Comparison of ENCODE assay signal across 18 cellular contexts in the genomic region with DNA sequence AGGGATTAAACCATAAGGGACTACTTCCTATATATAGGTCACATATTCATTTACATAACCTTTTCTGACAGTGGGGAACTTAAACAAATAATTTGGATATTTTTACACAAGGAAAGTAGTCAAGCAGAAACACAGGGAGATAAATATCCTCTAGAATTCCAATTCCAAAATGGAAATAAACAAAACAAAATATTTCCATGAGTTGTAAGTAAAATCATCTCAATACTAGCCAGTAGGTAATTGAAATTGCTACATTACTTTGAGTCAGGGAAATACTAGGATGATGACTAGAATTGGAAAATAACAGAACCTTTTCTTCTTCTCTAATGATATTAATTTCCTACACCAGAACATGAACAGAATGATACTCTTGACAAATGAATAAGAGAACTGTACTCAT.
DNase-seq lines count a peak whose midpoint lies in the region; FAIRE-seq and TF ChIP-seq lines count a peak whose summit lies in the region.
"Had no signal": no experiment of that assay in that cellular context is flagged by ENCODE, and none has a peak within 500 bp of the region (broad histone marks: within the 10 kb centered on the region; RNA-seq: fewer than 3 reads in every experiment).

No MANE protein-coding gene starts in this region.

- H3K27ac Mint-ChIP-seq in activated T-helper 1 cell treated with anti-CD3 and anti-CD28 coated beads, Interleukin-12 subunit alpha, Interleukin-12 subunit beta, Interleukin-2, Interleukin-4 antibody, amounts not matched to agents 30 ng/mL and 10 ng/mL and 1 ng/mL, durations not matched to agents 14 hours and 24 hours and 36 hours, result no peak overlapping the region
- H3K27ac Mint-ChIP-seq: CD4-positive, alpha-beta T cell had no signal

- H3K36me3 ChIP-seq in adipocyte (ENCODE audit: control insufficient read depth, insufficient read depth, low read length, severe bottlenecking), result no peaks in the 10 kb centered on the region
- H3K36me3 ChIP-seq in small intestine (ENCODE audit: control insufficient read depth in 2 of 2, insufficient read depth in 2 of 2, low read length in 2 of 2), result no peaks in the 10 kb centered on the region
- no peaks in the 10 kb centered on the region for H3K36me3 ChIP-seq in colonic mucosa
- H3K36me3 ChIP-seq: HAP-1 had no signal

- FAIRE-seq in small intestine (lab: Jason Lieb, UNC), result peak; percentile 39
- FAIRE-seq: D721Med, GM12878, GM19239, K562 had no signal

- H3K27me3 Mint-ChIP-seq in activated T-helper 1 cell treated with anti-CD3 and anti-CD28 coated beads, Interleukin-12 subunit alpha, Interleukin-12 subunit beta, Interleukin-2, Interleukin-4 antibody, amounts not matched to agents 30 ng/mL and 10 ng/mL and 1 ng/mL, durations not matched to agents 14 hours and 24 hours and 36 hours (ENCODE audit: insufficient read depth), result peaks cover 14% of the 10 kb centered on the region
- H3K27me3 Mint-ChIP-seq: CD4-positive, alpha-beta T cell had no signal

- no peak overlapping the region for H3K4me3 Mint-ChIP-seq in activated T-helper 1 cell treated with anti-CD3 and anti-CD28 coated beads, Interleukin-12 subunit alpha, Interleukin-12 subunit beta, Interleukin-2, Interleukin-4 antibody, amounts not matched to agents 30 ng/mL and 10 ng/mL and 1 ng/mL, durations not matched to agents 14 hours and 24 hours and 36 hours
- H3K4me3 Mint-ChIP-seq: CD4-positive, alpha-beta T cell had no signal

- H3K4me1 Mint-ChIP-seq in activated T-helper 1 cell treated with anti-CD3 and anti-CD28 coated beads, Interleukin-12 subunit alpha, Interleukin-12 subunit beta, Interleukin-2, Interleukin-4 antibody, amounts not matched to agents 30 ng/mL and 10 ng/mL and 1 ng/mL, durations not matched to agents 14 hours and 24 hours and 36 hours (ENCODE audit: low read depth), result no peaks in the 10 kb centered on the region

- TF ChIP-seq CTCF in colonic mucosa (IDR thresholded peaks at IDR 0.05), result no peak

- H3K36me3 Mint-ChIP-seq in activated T-helper 1 cell treated with anti-CD3 and anti-CD28 coated beads, Interleukin-12 subunit alpha, Interleukin-12 subunit beta, Interleukin-2, Interleukin-4 antibody, amounts not matched to agents 30 ng/mL and 10 ng/mL and 1 ng/mL, durations not matched to agents 14 hours and 24 hours and 36 hours (ENCODE audit: low read depth), result no peaks in the 10 kb centered on the region

- H3K4me1 ChIP-seq in adipocyte (ENCODE audit: control insufficient read depth, insufficient read depth, low read length), result peaks cover 6% of the 10 kb centered on the region
- no peaks in the 10 kb centered on the region for H3K4me1 ChIP-seq in small intestine (ENCODE audit: control insufficient read depth in 2 of 2, insufficient read depth in 1 of 2, low read depth in 1 of 2, low read length in 1 of 2)
- no peaks in the 10 kb centered on the region for H3K4me1 ChIP-seq in colonic mucosa
- H3K4me1 ChIP-seq: Caco-2, HAP-1 had no signal

- no peak overlapping the region for H3K4me3 ChIP-seq in adipocyte (ENCODE audit: low read length)
- no peak overlapping the region for H3K4me3 ChIP-seq in small intestine (ENCODE audit: low read depth in 1 of 2, low read length in 2 of 2)
- no peak overlapping the region for H3K4me3 ChIP-seq in colonic mucosa
- H3K4me3 ChIP-seq: GM12878, HAP-1, K562 had no signal

- H3K9ac ChIP-seq in adipocyte (ENCODE audit: low read length) (no peak overlapping the region), colonic mucosa (ENCODE audit: low read depth in 2 of 2, low read length in 2 of 2) (no peak overlapping the region)

- intact Hi-C loops in colonic mucosa (cut with DNase I), result no loop called here
- intact Hi-C loops in activated T-helper 1 cell treated with anti-CD3 and anti-CD28 coated beads, Interleukin-12 subunit alpha, Interleukin-12 subunit beta, Interleukin-2, Interleukin-4 antibody, amounts not matched to agents 30 ng/mL and 10 ng/mL and 1 ng/mL, durations not matched to agents 14 hours and 24 hours and 36 hours (cut with micrococcal nuclease), result no loop called here

- no peaks in the 10 kb centered on the region for H3K9me3 Mint-ChIP-seq in activated T-helper 1 cell treated with anti-CD3 and anti-CD28 coated beads, Interleukin-12 subunit alpha, Interleukin-12 subunit beta, Interleukin-2, Interleukin-4 antibody, amounts not matched to agents 30 ng/mL and 10 ng/mL and 1 ng/mL, durations not matched to agents 14 hours and 24 hours and 36 hours
- H3K9me3 Mint-ChIP-seq: CD4-positive, alpha-beta T cell had no signal

- H3K27ac ChIP-seq in small intestine (ENCODE audit: low read depth in 1 of 2, low read length in 1 of 2), result no peak overlapping the region
- no peak overlapping the region for H3K27ac ChIP-seq in colonic mucosa
- H3K27ac ChIP-seq: C4-2B, HL-60 had no signal

- H3K9me3 ChIP-seq in adipocyte (ENCODE audit: control insufficient read depth, low read length) (no peaks in the 10 kb centered on the region), small intestine (ENCODE audit: control insufficient read depth, low read depth) (no peaks in the 10 kb centered on the region), colonic mucosa (no peaks in the 10 kb centered on the region)
- H3K9me3 ChIP-seq: Caco-2, HAP-1 had no signal

- DNase-seq in EH (ENCODE audit: low read depth), result peak; percentile 21
- peak; percentile 30 for DNase-seq in adipocyte (ENCODE audit: low read depth)
- DNase-seq in foreskin melanocyte, result peak; percentile 33
- DNase-seq in small intestine, result no peak
- DNase-seq in stimulated activated CD4-positive, alpha-beta T cell treated with anti-CD3 and anti-CD28 coated beads, Interleukin-4, amount 100 ng/mL, for 24 hours, result no peak
- no peak for DNase-seq in colonic mucosa
- DNase-seq in activated T-helper 1 cell treated with anti-CD3 and anti-CD28 coated beads, Interleukin-12 subunit alpha, Interleukin-12 subunit beta, Interleukin-2, Interleukin-4 antibody, amounts not matched to agents 30 ng/mL and 10 ng/mL and 1 ng/mL, durations not matched to agents 14 hours and 24 hours and 36 hours (ENCODE audit: low spot score), result no peak
- DNase-seq: ACHN; AML-193; Caco-2; CD4-positive, alpha-beta T cell had no signal

- no peaks in the 10 kb centered on the region for H3K27me3 ChIP-seq in adipocyte (replicated peaks; ENCODE audit: control insufficient read depth, insufficient read depth, low read length)
- no peaks in the 10 kb centered on the region for H3K27me3 ChIP-seq in small intestine (ENCODE audit: control insufficient read depth in 2 of 2, insufficient read depth in 2 of 2, low read length in 2 of 2)
- no peaks in the 10 kb centered on the region for H3K27me3 ChIP-seq in colonic mucosa

Comparison
In these comparisons a context has a peak if more than half of its experiments do, and no peak if none do; other contexts are left out.
1. DNase-seq: peak in EH (single experiment), adipocyte (single experiment) and foreskin melanocyte (single experiment); none in small intestine (single experiment), stimulated activated CD4-positive, alpha-beta T cell treated with anti-CD3 and anti-CD28 coated beads, Interleukin-4, amount 100 ng/mL, for 24 hours (single experiment), colonic mucosa (single experiment) and activated T-helper 1 cell treated with anti-CD3 and anti-CD28 coated beads, Interleukin-12 subunit alpha, Interleukin-12 subunit beta, Interleukin-2, Interleukin-4 antibody, amounts not matched to agents 30 ng/mL and 10 ng/mL and 1 ng/mL, durations not matched to agents 14 hours and 24 hours and 36 hours (single experiment).